1 cellular context compared by ENCODE assay signal in the genomic region with DNA sequence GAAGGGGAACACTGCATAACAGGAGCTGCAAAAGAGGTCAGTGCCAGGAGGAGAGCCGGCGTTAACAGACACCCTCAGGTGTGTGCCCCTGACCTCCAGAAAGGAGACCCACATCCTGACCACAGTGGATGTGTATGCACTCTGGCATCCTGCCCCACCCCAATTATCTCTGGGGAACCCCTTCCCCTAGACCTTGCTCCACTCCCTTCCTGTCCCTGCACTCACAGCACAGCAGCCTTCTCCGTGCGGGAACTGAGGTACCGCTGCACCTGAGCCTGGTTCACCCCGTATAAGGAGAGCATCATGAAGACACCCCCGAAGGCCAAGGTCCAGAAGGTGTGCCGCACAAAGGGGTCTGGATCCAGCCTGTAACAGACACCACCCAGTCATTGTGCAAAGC.
TF ChIP-seq lines count a peak whose summit lies in the region.

No MANE protein-coding gene starts in this region.

TF ChIP-seq in HepG2, 621 proteins besides CTCF, POLR2A, EP300 and RAD21:
- no peak for TF ChIP-seq HNRNPL (IDR thresholded peaks at IDR 0.05; ENCODE audit: low read depth, low read length)
- TF ChIP-seq POLR2G (IDR thresholded peaks at IDR 0.05; ENCODE audit: low read depth, low read length), result 0 out of 2 replicates have a peak, but pooled peaks have one; percentile 2
